In the genomic region with DNA sequence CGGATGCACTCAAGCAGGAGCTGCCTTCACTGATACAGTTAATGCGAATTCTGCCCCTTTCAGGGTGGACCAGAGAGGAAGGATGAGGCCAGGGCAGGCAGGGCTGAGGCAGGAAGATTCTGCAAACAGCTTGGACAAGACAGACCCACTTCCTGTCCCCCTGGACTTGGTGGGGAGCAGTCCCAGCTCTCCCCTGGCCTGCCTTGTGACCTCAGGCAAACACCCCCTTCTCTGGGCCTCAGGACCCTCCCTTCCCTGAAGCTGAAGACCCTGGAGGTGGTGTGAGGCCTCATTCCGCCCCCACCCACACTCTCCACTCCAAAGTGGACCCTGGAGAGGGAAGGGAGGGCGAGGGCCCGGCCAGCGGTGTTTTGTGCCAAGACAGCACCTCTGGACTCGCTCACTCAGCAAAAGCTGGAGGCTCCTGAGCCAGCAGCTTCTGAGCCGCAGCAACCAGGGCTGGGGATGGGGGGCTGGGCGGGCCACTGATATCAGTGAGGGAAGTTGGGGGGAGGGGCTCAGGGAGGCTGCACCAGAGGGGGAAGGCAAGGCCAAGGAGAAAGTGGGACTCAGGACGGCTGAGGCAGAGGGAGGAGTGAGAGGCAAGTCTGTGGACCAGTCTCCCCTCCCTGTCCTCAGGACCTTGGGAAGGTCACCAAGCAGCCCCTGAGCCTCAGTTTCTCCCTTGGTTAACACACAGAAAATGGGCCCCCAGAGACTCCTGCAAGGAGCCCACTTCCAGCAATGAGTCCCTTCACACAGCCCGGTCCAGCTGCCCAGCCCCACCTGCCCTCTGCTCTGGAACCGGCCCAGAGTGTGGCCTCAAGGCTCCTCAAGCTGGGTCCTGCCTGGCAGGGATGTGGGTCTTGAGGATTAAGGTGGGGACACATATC, we compare ENCODE assay signal across 17 cellular contexts. TPM values are rescaled to one million over a fixed set of nuclear protein-coding genes. Genes with fewer than 3 reads are reported as not detected.
A peak's percentile ranks its signal among the peaks of the same experiment; 100 is the strongest.
DNase-seq lines count a peak whose midpoint lies in the region; ATAC-seq and TF ChIP-seq lines count a peak whose summit lies in the region.
"Had no signal": no experiment of that assay in that cellular context is flagged by ENCODE, and none has a peak within 500 bp of the region (broad histone marks: within the 10 kb centered on the region; RNA-seq: fewer than 3 reads in every experiment).

No MANE protein-coding gene starts in this region.

- no peak overlapping the region for H2AFZ ChIP-seq in smooth muscle cell (ENCODE audit: low read depth)

- no peak overlapping the region for H3K4me3 ChIP-seq in cardiac muscle cell
- no peak overlapping the region for H3K4me3 ChIP-seq in smooth muscle cell
- H3K4me3 ChIP-seq: esophagus muscularis mucosa had no signal

- 40% methylated on average over 12 of the region's 12 CpGs for WGBS in smooth muscle cell (ENCODE audit: low lambda C conversion rate)

- H3K4me2 ChIP-seq in smooth muscle cell, result peak overlapping the region; percentile 62

- ATAC-seq in HG03025 (IDR thresholded peaks at IDR 0.05; ENCODE audit: low FRiP score, unreplicated experiment) (no peak), HG03521 (IDR thresholded peaks at IDR 0.05; ENCODE audit: unreplicated experiment) (no peak)

- no peaks in the 10 kb centered on the region for H3K9me3 ChIP-seq in cardiac muscle cell (ENCODE audit: low read depth)
- H3K9me3 ChIP-seq in smooth muscle cell (replicated peaks; ENCODE audit: low read depth), result no peaks in the 10 kb centered on the region
- H3K9me3 ChIP-seq: esophagus muscularis mucosa had no signal

- H3F3A ChIP-seq in smooth muscle cell (ENCODE audit: low read depth), result no peaks in the 10 kb centered on the region

- no peaks in the 10 kb centered on the region for H3K36me3 ChIP-seq in cardiac muscle cell
- no peaks in the 10 kb centered on the region for H3K36me3 ChIP-seq in smooth muscle cell (ENCODE audit: low read depth)

- TF ChIP-seq CTCF in cardiac muscle cell (IDR thresholded peaks at IDR 0.05; ENCODE audit: low read depth, low read length), result no peak
- TF ChIP-seq CTCF in smooth muscle cell (IDR thresholded peaks at IDR 0.05; ENCODE audit: borderline replicate concordance, insufficient read depth, poor library complexity, severe bottlenecking), result no peak

- no peak overlapping the region for H3K9ac ChIP-seq in smooth muscle cell (ENCODE audit: low read depth)

- H3K27ac ChIP-seq in cardiac muscle cell (peak overlapping the region; percentile 83), smooth muscle cell (ENCODE audit: low read depth) (no peak overlapping the region)

- H3K4me1 ChIP-seq in cardiac muscle cell (ENCODE audit: low read depth), result peaks cover 15% of the 10 kb centered on the region
- H3K4me1 ChIP-seq in smooth muscle cell (ENCODE audit: low read depth), result peaks cover 3% of the 10 kb centered on the region

- H3K27me3 ChIP-seq in cardiac muscle cell (no peaks in the 10 kb centered on the region), smooth muscle cell (ENCODE audit: low read depth) (no peaks in the 10 kb centered on the region)
- H3K27me3 ChIP-seq: esophagus muscularis mucosa had no signal

- DNase-seq in OCI-M1 (lab: John Stamatoyannopoulos, UW) (peak; percentile 69), cardiac muscle cell (ENCODE audit: low read depth in 1 of 2, low spot score in 1 of 2) (peak; percentile 59 to 74), medulla oblongata (ENCODE audit: extremely low spot score) (peak; percentile 42), smooth muscle cell (lab: John Stamatoyannopoulos, UW; ENCODE audit: unreplicated experiment) (no peak), RKO (ENCODE audit: low spot score) (no peak), HK-2 (ENCODE audit: unreplicated experiment) (no peak)
- DNase-seq: activated CD4-positive, alpha-beta T cell treated with anti-CD3 and anti-CD28 coated beads, Interleukin-2, amount 50 U/mL, for 48 hours; amniotic stem cell; cortex of kidney; DMS79 treated with DMSO at 0.1 percent for 48 hours; KBM-7; NCI-H1417; stimulated activated CD4-positive, alpha-beta T cell treated with anti-CD3 and anti-CD28 coated beads, Interleukin-4, amount 100 ng/mL, for 24 hours had no signal

- H4K20me1 ChIP-seq in smooth muscle cell (ENCODE audit: low read depth), result peaks cover 5% of the 10 kb centered on the region

- no peaks in the 10 kb centered on the region for H3K79me2 ChIP-seq in smooth muscle cell (ENCODE audit: low read depth)

RNA-seq across cellular contexts. Expression of a gene that starts 8.4 kb away (rescaled TPM):
- 6.7 and 11.6 TPM in 2 replicates for total RNA-seq in cardiac muscle cell
- polyA plus RNA-seq in cardiac muscle cell, result 8.3 and 14.6 TPM in 2 replicates
- 4.8 and 4.9 TPM in 2 replicates for total RNA-seq in smooth muscle cell
- polyA plus RNA-seq in smooth muscle cell, result 9.8 and 11.6 TPM in 2 replicates

RNA-seq across cellular contexts. Expression of a gene that starts 17.6 kb away (rescaled TPM):
- total RNA-seq in cardiac muscle cell (42.0 and 42.9 TPM in 2 replicates), smooth muscle cell (6.7 and 8.9 TPM in 2 replicates)
- polyA plus RNA-seq in cardiac muscle cell (45.0 and 48.0 TPM in 2 replicates), smooth muscle cell (13.8 and 28.9 TPM in 2 replicates)

RNA-seq across cellular contexts. Expression of a gene that starts 41.2 kb away (rescaled TPM):
- total RNA-seq in cardiac muscle cell (0.27 and 0.39 TPM in 2 replicates), smooth muscle cell (2.4 and 2.6 TPM in 2 replicates)
- polyA plus RNA-seq in cardiac muscle cell (0.17 and 0.34 TPM in 2 replicates), smooth muscle cell (1.6 and 2.8 TPM in 2 replicates)
- total RNA-seq: activated T-helper 1 cell treated with anti-CD3 and anti-CD28 coated beads, Interleukin-12 subunit alpha, Interleukin-12 subunit beta, Interleukin-2, Interleukin-4 antibody, amounts not matched to agents 30 ng/mL and 10 ng/mL and 1 ng/mL, durations not matched to agents 14 hours and 24 hours and 36 hours had no signal

RNA-seq across cellular contexts. Expression of a gene that starts 58.5 kb away (rescaled TPM):
- total RNA-seq in cardiac muscle cell (679 and 858 TPM in 2 replicates), smooth muscle cell (903 and 1,173 TPM in 2 replicates)
- polyA plus RNA-seq in cardiac muscle cell (2,885 and 3,180 TPM in 2 replicates), smooth muscle cell (6,048 and 7,176 TPM in 2 replicates)

Comparison
In these comparisons a context has a peak if more than half of its experiments do, and no peak if none do; other contexts are left out.
1. DNase-seq: peak in OCI-M1 (single experiment), cardiac muscle cell (2 of 2) and medulla oblongata (single experiment); none in smooth muscle cell (single experiment), RKO (single experiment) and HK-2 (single experiment).